Comparison of ENCODE assay signal across 9 cellular contexts in the genomic region with DNA sequence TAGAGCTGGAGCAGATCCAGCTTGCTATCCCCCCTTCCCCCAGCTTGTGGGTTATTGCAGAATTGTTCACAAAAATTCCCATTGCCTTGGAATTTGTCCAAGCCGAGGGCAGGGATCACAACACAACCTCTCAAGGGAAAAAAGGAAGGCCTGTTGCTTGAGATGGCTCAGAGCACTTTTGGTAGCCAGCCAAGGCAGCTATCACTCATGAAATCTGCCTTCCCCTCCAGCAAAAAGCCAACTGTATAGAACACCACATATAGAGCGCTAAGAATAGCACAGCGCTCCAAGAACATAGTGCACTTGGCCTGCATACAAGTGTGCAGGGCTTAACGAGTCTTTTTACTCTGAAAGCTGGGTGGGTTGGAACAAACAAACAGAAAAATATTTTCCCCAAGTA.
DNase-seq lines count a peak whose midpoint lies in the region; ATAC-seq lines count a peak whose summit lies in the region.
"Had no signal": no experiment of that assay in that cellular context is flagged by ENCODE, and none has a peak within 500 bp of the region (broad histone marks: within the 10 kb centered on the region; RNA-seq: fewer than 3 reads in every experiment).

No MANE protein-coding gene starts in this region.

- ATAC-seq in GM19395 (IDR thresholded peaks at IDR 0.05; ENCODE audit: unreplicated experiment) = no peak
- no peak for ATAC-seq in HG02798 (IDR thresholded peaks at IDR 0.05; ENCODE audit: poor library complexity, unreplicated experiment)

- peak; percentile 32 for DNase-seq in ACHN
- DNase-seq in Kasumi-1 (lab: John Stamatoyannopoulos, UW) = peak; percentile 86 to 94
- DNase-seq in anterior cingulate cortex (lab: John Stamatoyannopoulos, UW) = peak in 34 of 58 donors; percentile 5 to 82 (median 38)
- peak; percentile 87 for DNase-seq in left kidney (ENCODE audit: low read depth, low spot score)
- DNase-seq in SW480 (ENCODE audit: low spot score) = no peak
- no peak for DNase-seq in NCI-H128 (lab: John Stamatoyannopoulos, UW; ENCODE audit: unreplicated experiment)
- DNase-seq: activated effector memory CD4-positive, alpha-beta T cell treated with Interleukin-2 at 50 U/mL for 16 hours had no signal

- in situ Hi-C loops in ACHN (cut with HindIII; ENCODE audit: low pct_ligation_motif_present, low pct_unique_long_range_greater_than_20kb, low sequenced_read_pairs) = no loop called here

Comparison
In these comparisons a context has a peak if more than half of its experiments do, and no peak if none do; other contexts are left out.
1. DNase-seq: peak in ACHN (single experiment), Kasumi-1 (2 of 2), anterior cingulate cortex (34 of 58) and left kidney (single experiment); none in SW480 (single experiment) and NCI-H128 (single experiment).